In genomic region chr1:69568435-69569280, GRCh38 we compare ENCODE assay signal across 8 cellular contexts. TPM values are rescaled to one million over a fixed set of nuclear protein-coding genes. Genes with fewer than 3 reads are reported as not detected.
DNase-seq lines count a peak whose midpoint lies in the region; ATAC-seq and TF ChIP-seq lines count a peak whose summit lies in the region.

No MANE protein-coding gene starts in this region.

- H3K36me3 ChIP-seq in hepatocyte (replicated peaks; ENCODE audit: insufficient read depth, low read depth): no peaks in the 10 kb centered on the region
- H3K36me3 ChIP-seq in skeletal muscle tissue (ENCODE audit: control insufficient read depth in 3 of 3, insufficient read depth in 3 of 3, low read length in 3 of 3): no peaks in the 10 kb centered on the region

- 100% methylated on average over 1 of the region's 49 CpGs for WGBS in H9 (ENCODE audit: extremely low coverage, insufficient read length, low lambda C conversion rate)
- 3% methylated on average over 31 of the region's 49 CpGs for WGBS in hepatocyte (ENCODE audit: low lambda C conversion rate, missing lambda C conversion rate)

- no peak overlapping the region for H2BK15ac ChIP-seq in H9 (ENCODE audit: low read depth, low read length)

- POLR2A ChIA-PET in activated CD8-positive, alpha-beta T cell treated with anti-CD3 and anti-CD28 coated beads for 36 hours (lab: Charles Lee): no interaction called here
- POLR2A ChIA-PET in CD4-positive, alpha-beta T cell (lab: Charles Lee): no interaction called here

- H3K4me1 Mint-ChIP-seq in H9: peaks cover 20% of the 10 kb centered on the region in 2 experiments
- H3K4me1 Mint-ChIP-seq in activated CD8-positive, alpha-beta T cell treated with anti-CD3 and anti-CD28 coated beads for 36 hours (ENCODE audit: low read depth): peaks cover 10% of the 10 kb centered on the region
- peaks cover 5% of the 10 kb centered on the region for H3K4me1 Mint-ChIP-seq in CD4-positive, alpha-beta T cell (ENCODE audit: low read depth)

- H3K27me3 ChIP-seq in H9 (ENCODE audit: insufficient read depth, low read length) (peaks cover 22% of the 10 kb centered on the region), hepatocyte (peaks cover 59% of the 10 kb centered on the region), skeletal muscle tissue (ENCODE audit: control insufficient read depth in 3 of 3, insufficient read depth in 3 of 3, low read length in 3 of 3) (peaks cover 3 to 17% (median 13%) of the 10 kb centered on the region in 3 donors)
- peaks cover 37% of the 10 kb centered on the region for H3K27me3 ChIP-seq in CD4-positive, alpha-beta T cell (ENCODE audit: control insufficient read depth, insufficient read depth, low read length)

- no peak overlapping the region for H2BK12ac ChIP-seq in H9 (ENCODE audit: insufficient read length, low read depth, low read length)

- H2AFZ ChIP-seq in H9 (ENCODE audit: low read length) (no peak overlapping the region), hepatocyte (peak overlapping the region; percentile 79)

- no peak overlapping the region for H3K14ac ChIP-seq in H9 (ENCODE audit: insufficient read depth, low read length)

- H3K9me2 ChIP-seq in hepatocyte (replicated peaks; ENCODE audit: insufficient read depth): no peaks in the 10 kb centered on the region

- H3K4me1 ChIP-seq in H9 (ENCODE audit: insufficient read depth, low read length) (no peaks in the 10 kb centered on the region), hepatocyte (ENCODE audit: insufficient read depth) (peaks cover 4% of the 10 kb centered on the region), skeletal muscle tissue (ENCODE audit: control insufficient read depth in 3 of 3, insufficient read depth in 3 of 3, low read length in 3 of 3) (peaks cover 10 to 18% (median 12%) of the 10 kb centered on the region in 3 donors)

- no peak overlapping the region for H3K18ac ChIP-seq in H9 (ENCODE audit: insufficient read length, low read depth, low read length)

- H3K4me2 ChIP-seq in H9 (ENCODE audit: insufficient read depth, insufficient read length, low read length) (peak overlapping the region; percentile 84), hepatocyte (peak overlapping the region; percentile 99)

- H2BK5ac ChIP-seq in H9 (ENCODE audit: insufficient read length, low read length): no peak overlapping the region

- no peak for TF ChIP-seq CTCF in H9 (conservative IDR thresholded peaks at IDR 0.05)
- no peak for TF ChIP-seq CTCF in activated CD8-positive, alpha-beta T cell treated with anti-CD3 and anti-CD28 coated beads for 36 hours (IDR thresholded peaks at IDR 0.05)
- TF ChIP-seq CTCF in hepatocyte (IDR thresholded peaks at IDR 0.05; ENCODE audit: poor library complexity): no peak
- TF ChIP-seq CTCF in CD4-positive, alpha-beta T cell (IDR thresholded peaks at IDR 0.05): no peak

- DNase-seq in H9 (peak; percentile 29), hepatocyte (ENCODE audit: low spot score) (no peak), NCI-H128 (lab: John Stamatoyannopoulos, UW; ENCODE audit: unreplicated experiment) (no peak)
- DNase-seq in activated CD8-positive, alpha-beta T cell treated with anti-CD3 and anti-CD28 coated beads for 36 hours: no peak
- DNase-seq in CD4-positive, alpha-beta T cell: no peak

- no peaks in the 10 kb centered on the region for H3K9me3 ChIP-seq in H9 (ENCODE audit: control insufficient read depth, low read depth, low read length)
- no peaks in the 10 kb centered on the region for H3K9me3 ChIP-seq in hepatocyte (ENCODE audit: low read depth)
- no peaks in the 10 kb centered on the region for H3K9me3 ChIP-seq in skeletal muscle tissue (ENCODE audit: control insufficient read depth in 3 of 3, low read length in 3 of 3)
- H3K9me3 ChIP-seq in CD4-positive, alpha-beta T cell (ENCODE audit: control insufficient read depth, low read length): no peaks in the 10 kb centered on the region

- no peak overlapping the region for H2BK20ac ChIP-seq in H9 (ENCODE audit: low read depth, low read length, poor library complexity, severe bottlenecking)

- intact Hi-C loops in activated CD8-positive, alpha-beta T cell treated with anti-CD3 and anti-CD28 coated beads for 36 hours (cut with micrococcal nuclease): no loop called here
- intact Hi-C loops in CD4-positive, alpha-beta T cell (cut with DNase I, micrococcal nuclease): no loop called here

- no peaks in the 10 kb centered on the region; a peak in 2 of 5 replicates for H3K9me3 Mint-ChIP-seq in H9
- peaks cover 2% of the 10 kb centered on the region for H3K9me3 Mint-ChIP-seq in activated CD8-positive, alpha-beta T cell treated with anti-CD3 and anti-CD28 coated beads for 36 hours
- peaks cover 4% of the 10 kb centered on the region for H3K9me3 Mint-ChIP-seq in CD4-positive, alpha-beta T cell

- no peak for ATAC-seq in activated CD8-positive, alpha-beta T cell treated with anti-CD3 and anti-CD28 coated beads for 36 hours
- no peak for ATAC-seq in HG02798 (IDR thresholded peaks at IDR 0.05; ENCODE audit: poor library complexity, unreplicated experiment)
- ATAC-seq in GM19455 (IDR thresholded peaks at IDR 0.05; ENCODE audit: unreplicated experiment): no peak
- ATAC-seq in CD4-positive, alpha-beta T cell (ENCODE audit: poor library complexity): no peak

- H3K4me3 Mint-ChIP-seq in H9: peak overlapping the region; percentile 75 to 92
- H3K4me3 Mint-ChIP-seq in activated CD8-positive, alpha-beta T cell treated with anti-CD3 and anti-CD28 coated beads for 36 hours: peak overlapping the region; percentile 72
- no peak overlapping the region for H3K4me3 Mint-ChIP-seq in CD4-positive, alpha-beta T cell

- H4K91ac ChIP-seq in H9 (ENCODE audit: insufficient read length, low read depth, low read length): no peak overlapping the region

- no peak overlapping the region for H4K5ac ChIP-seq in H9 (ENCODE audit: insufficient read length, low read depth, low read length)

- H3K27ac Mint-ChIP-seq in H9: no peak overlapping the region
- peak overlapping the region; percentile 55 for H3K27ac Mint-ChIP-seq in activated CD8-positive, alpha-beta T cell treated with anti-CD3 and anti-CD28 coated beads for 36 hours
- H3K27ac Mint-ChIP-seq in CD4-positive, alpha-beta T cell: no peak overlapping the region

- H3T11ph ChIP-seq in H9 (ENCODE audit: low read length): no peak overlapping the region

- H3K27ac ChIP-seq in H9 (ENCODE audit: insufficient read length, low read depth, low read length) (no peak overlapping the region), hepatocyte (no peak overlapping the region), skeletal muscle tissue (ENCODE audit: low read depth, low read length) (no peak overlapping the region)
- H3K27ac ChIP-seq in CD4-positive, alpha-beta T cell (ENCODE audit: low read depth, low read length): no peak overlapping the region

- H3K4me3 ChIP-seq in hepatocyte (peak overlapping the region; percentile 38), skeletal muscle tissue (ENCODE audit: low read length in 3 of 3) (peak overlapping the region; percentile 64 to 80 (median 69))

- CTCF ChIA-PET in activated CD8-positive, alpha-beta T cell treated with anti-CD3 and anti-CD28 coated beads for 36 hours (lab: Charles Lee): no interaction called here
- CTCF ChIA-PET in CD4-positive, alpha-beta T cell (lab: Charles Lee): no interaction called here

- H3K4ac ChIP-seq in H9 (ENCODE audit: low read depth, low read length): no peak overlapping the region

- H2BK120ac ChIP-seq in H9 (ENCODE audit: low read depth, low read length, poor library complexity, severe bottlenecking): no peak overlapping the region

- H3K9ac ChIP-seq in H9 (ENCODE audit: extremely low read depth, insufficient read length, low read length) (no peak overlapping the region), skeletal muscle tissue (ENCODE audit: low read depth in 1 of 3, low read length in 3 of 3) (peak overlapping the region in 1 of 3 donors; percentile 84)

- peaks cover 18% of the 10 kb centered on the region for H3K23me2 ChIP-seq in H9 (ENCODE audit: insufficient read length, low read depth, low read length, poor library complexity, severe bottlenecking)

- no peaks in the 10 kb centered on the region for H4K20me1 ChIP-seq in H9 (ENCODE audit: control insufficient read depth, insufficient read depth, insufficient read length)
- H4K20me1 ChIP-seq in hepatocyte (ENCODE audit: insufficient read depth, poor library complexity, severe bottlenecking): no peaks in the 10 kb centered on the region

- no peak overlapping the region for H4K8ac ChIP-seq in H9 (replicated peaks; ENCODE audit: insufficient read length, low read depth, low read length)

- H3K27me3 Mint-ChIP-seq in H9 (ENCODE audit: low read depth): peaks cover 91% of the 10 kb centered on the region
- peaks cover 34% of the 10 kb centered on the region for H3K27me3 Mint-ChIP-seq in activated CD8-positive, alpha-beta T cell treated with anti-CD3 and anti-CD28 coated beads for 36 hours
- peaks cover 57% of the 10 kb centered on the region for H3K27me3 Mint-ChIP-seq in CD4-positive, alpha-beta T cell

- H3K23ac ChIP-seq in H9 (ENCODE audit: insufficient read length, low read depth, low read length): no peak overlapping the region

- no peak overlapping the region for H3K56ac ChIP-seq in H9 (ENCODE audit: insufficient read length, low read depth, low read length)

- H3K79me1 ChIP-seq in H9 (ENCODE audit: insufficient read depth, low read depth, low read length, poor library complexity, severe bottlenecking): no peaks in the 10 kb centered on the region

- H3K36me3 Mint-ChIP-seq in H9 (ENCODE audit: insufficient read depth in 1 of 3, low read depth in 3 of 3): no peaks in the 10 kb centered on the region; a peak in 1 of 7 replicates
- H3K36me3 Mint-ChIP-seq in activated CD8-positive, alpha-beta T cell treated with anti-CD3 and anti-CD28 coated beads for 36 hours (ENCODE audit: low read depth): peaks cover 5% of the 10 kb centered on the region
- no peaks in the 10 kb centered on the region for H3K36me3 Mint-ChIP-seq in CD4-positive, alpha-beta T cell (ENCODE audit: low read depth)

- no peaks in the 10 kb centered on the region for H3K79me2 ChIP-seq in H9 (ENCODE audit: insufficient read depth, low read length)
- no peaks in the 10 kb centered on the region for H3K79me2 ChIP-seq in hepatocyte

- no peak overlapping the region for H2AK5ac ChIP-seq in H9 (ENCODE audit: insufficient read length, low read length)

RNA-seq across cellular contexts. Expression of gene LRRC7, which starts 0.9 kb away (rescaled TPM):
- not detected in 2 replicates for total RNA-seq in H9 (2021)
- total RNA-seq in activated CD8-positive, alpha-beta T cell treated with anti-CD3 and anti-CD28 coated beads for 36 hours: under 1 TPM; 0.27 to 0.29 TPM
- 1.3 and 1.8 TPM in 2 replicates for total RNA-seq in hepatocyte
- polyA plus RNA-seq in hepatocyte: 0.94 and 0.99 TPM in 2 replicates
- 11.5 TPM for total RNA-seq in skeletal muscle tissue
- total RNA-seq in CD4-positive, alpha-beta T cell: under 1 TPM; 0.14 to 0.20 TPM
